In the genomic region with DNA sequence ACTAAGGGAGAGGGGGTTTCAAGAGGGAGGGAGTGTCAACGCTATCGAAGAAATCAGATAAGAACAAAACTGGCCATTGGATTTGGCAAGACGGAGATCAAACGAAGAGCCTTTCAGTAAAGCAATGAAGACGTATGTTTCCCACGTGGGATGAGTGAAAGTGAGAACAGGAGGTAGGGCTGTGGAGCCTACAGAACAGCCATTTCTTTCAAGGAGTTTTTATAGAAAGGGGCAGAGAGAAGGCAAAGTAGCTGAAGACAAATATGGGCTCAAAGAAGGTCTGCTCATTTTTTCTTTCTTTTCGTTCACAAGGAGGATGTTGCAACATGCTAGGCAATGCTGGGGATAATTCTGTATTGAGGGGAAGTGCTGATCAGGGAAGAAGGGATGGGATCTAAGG, we compare ENCODE assay signal across 18 cellular contexts.
DNase-seq lines count a peak whose midpoint lies in the region; ATAC-seq lines count a peak whose summit lies in the region.
"Had no signal": no experiment of that assay in that cellular context is flagged by ENCODE, and none has a peak within 500 bp of the region (broad histone marks: within the 10 kb centered on the region; RNA-seq: fewer than 3 reads in every experiment).

No MANE protein-coding gene starts in this region.

- DNase-seq in activated CD4-positive, alpha-beta T cell treated with anti-CD3 and anti-CD28 coated beads for 36 hours = peak; percentile 18
- no peak for DNase-seq in activated CD4-positive, alpha-beta T cell treated with anti-CD3 and anti-CD28 coated beads, Interleukin-2, amount 50 U/mL, for 1 hour
- no peak for DNase-seq in central memory CD8-positive, alpha-beta T cell (ENCODE audit: low spot score in 2 of 2)
- DNase-seq in kidney glomerular epithelial cell (lab: John Stamatoyannopoulos, UW) = no peak
- no peak for DNase-seq in stimulated activated CD4-positive, alpha-beta T cell treated with anti-CD3 and anti-CD28 coated beads, Interleukin-15, amount 100 ng/mL, for 24 hours
- DNase-seq in superior temporal gyrus (ENCODE audit: extremely low spot score) = no peak
- DNase-seq: activated naive CD4-positive, alpha-beta T cell treated with anti-CD3 and anti-CD28 coated beads, Interleukin-2, amount 50 U/mL, for 16 hours; effector memory CD4-positive, alpha-beta T cell; left ventricle myocardium inferior; NCI-H1930; NCI-H510A treated with DMSO at 0.1 percent for 48 hours; PC-9; posterior cingulate gyrus had no signal

- POLR2A ChIA-PET in activated CD4-positive, alpha-beta T cell treated with anti-CD3 and anti-CD28 coated beads for 36 hours (lab: Charles Lee) = no interaction called here

- H3K27me3 ChIP-seq in skeletal muscle tissue (ENCODE audit: control insufficient read depth in 3 of 3, insufficient read depth in 3 of 3, low read length in 3 of 3) = no peaks in the 10 kb centered on the region
- H3K27me3 ChIP-seq: breast epithelium had no signal

- H3K4me3 Mint-ChIP-seq in activated CD4-positive, alpha-beta T cell treated with anti-CD3 and anti-CD28 coated beads for 36 hours = peak overlapping the region; percentile 49
- peak overlapping the region; percentile 9 for H3K4me3 Mint-ChIP-seq in central memory CD8-positive, alpha-beta T cell

- CTCF ChIA-PET in activated CD4-positive, alpha-beta T cell treated with anti-CD3 and anti-CD28 coated beads for 36 hours (lab: Charles Lee) = interaction anchor here (0.7 to 4.5 kb wide), 5 partner anchors 38 to 374 kb away, joined by 3 to 107 read pairs (median 3); no protein-coding TSS in a partner anchor

- peaks cover 35% of the 10 kb centered on the region for H3K4me1 Mint-ChIP-seq in activated CD4-positive, alpha-beta T cell treated with anti-CD3 and anti-CD28 coated beads for 36 hours
- peaks cover 25% of the 10 kb centered on the region for H3K4me1 Mint-ChIP-seq in central memory CD8-positive, alpha-beta T cell

- intact Hi-C loops in activated CD4-positive, alpha-beta T cell treated with anti-CD3 and anti-CD28 coated beads for 36 hours (cut with DNase I, micrococcal nuclease) = no loop called here

- H3K27ac Mint-ChIP-seq in activated CD4-positive, alpha-beta T cell treated with anti-CD3 and anti-CD28 coated beads for 36 hours = peak overlapping the region; percentile 40
- peak overlapping the region; percentile 32 for H3K27ac Mint-ChIP-seq in central memory CD8-positive, alpha-beta T cell (ENCODE audit: low read depth)

- no peaks in the 10 kb centered on the region for H3K9me3 ChIP-seq in skeletal muscle tissue (ENCODE audit: control insufficient read depth in 3 of 3, low read length in 3 of 3)
- H3K9me3 ChIP-seq: A549, breast epithelium, left ventricle myocardium inferior had no signal

- H3K4me3 ChIP-seq in skeletal muscle tissue (ENCODE audit: low read length in 3 of 3) = no peak overlapping the region
- H3K4me3 ChIP-seq: A549, breast epithelium, left ventricle myocardium inferior, PC-9, skin epidermis had no signal

- no peaks in the 10 kb centered on the region for H3K36me3 Mint-ChIP-seq in activated CD4-positive, alpha-beta T cell treated with anti-CD3 and anti-CD28 coated beads for 36 hours (ENCODE audit: low read depth)
- H3K36me3 Mint-ChIP-seq in central memory CD8-positive, alpha-beta T cell (ENCODE audit: insufficient read depth) = peaks cover 7% of the 10 kb centered on the region

- H3K9me3 Mint-ChIP-seq in activated CD4-positive, alpha-beta T cell treated with anti-CD3 and anti-CD28 coated beads for 36 hours (ENCODE audit: low read depth) = no peaks in the 10 kb centered on the region
- no peaks in the 10 kb centered on the region for H3K9me3 Mint-ChIP-seq in central memory CD8-positive, alpha-beta T cell

- H3K27ac ChIP-seq in skeletal muscle tissue (ENCODE audit: low read depth, low read length) = peak overlapping the region; percentile 16
- H3K27ac ChIP-seq: PC-9 had no signal

- H3K9ac ChIP-seq in skeletal muscle tissue (ENCODE audit: low read depth in 1 of 3, low read length in 3 of 3) = no peak overlapping the region

- H3K4me1 ChIP-seq in skeletal muscle tissue (ENCODE audit: control insufficient read depth in 3 of 3, insufficient read depth in 3 of 3, low read length in 3 of 3) = peaks cover 13 to 19% (median 17%) of the 10 kb centered on the region in 3 donors

- H3K27me3 Mint-ChIP-seq in activated CD4-positive, alpha-beta T cell treated with anti-CD3 and anti-CD28 coated beads for 36 hours = peaks cover 4% of the 10 kb centered on the region
- H3K27me3 Mint-ChIP-seq in central memory CD8-positive, alpha-beta T cell = no peaks in the 10 kb centered on the region

- no peaks in the 10 kb centered on the region for H3K36me3 ChIP-seq in skeletal muscle tissue (ENCODE audit: control insufficient read depth in 3 of 3, insufficient read depth in 3 of 3, low read length in 3 of 3)
- H3K36me3 ChIP-seq: breast epithelium had no signal

- peak; percentile 64 for ATAC-seq in activated CD4-positive, alpha-beta T cell treated with anti-CD3 and anti-CD28 coated beads for 36 hours
- ATAC-seq in HG02885 (IDR thresholded peaks at IDR 0.05; ENCODE audit: poor library complexity, unreplicated experiment) = peak; percentile 61
- ATAC-seq in central memory CD8-positive, alpha-beta T cell (replicated peaks; ENCODE audit: extremely low read depth, poor library complexity, severe bottlenecking) = peak; percentile 46
- ATAC-seq: A549 had no signal
